ENCODE assay signal across 15 cellular contexts in genomic region chr1:192573499-192573898, GRCh38. TPM values are rescaled to one million over a fixed set of nuclear protein-coding genes. Genes with fewer than 3 reads are reported as not detected.
A peak's percentile ranks its signal among the peaks of the same experiment; 100 is the strongest.
DNase-seq lines count a peak whose midpoint lies in the region; ATAC-seq and TF ChIP-seq lines count a peak whose summit lies in the region.
"Had no signal": no experiment of that assay in that cellular context is flagged by ENCODE, and none has a peak within 500 bp of the region (broad histone marks: within the 10 kb centered on the region; RNA-seq: fewer than 3 reads in every experiment).

No MANE protein-coding gene starts in this region.

- H3K4me1 ChIP-seq in adipocyte (ENCODE audit: control insufficient read depth, insufficient read depth, low read length) (peaks cover 5% of the 10 kb centered on the region), left lung (peaks cover 0 to 3% of the 10 kb centered on the region in 2 donors)
- H3K4me1 ChIP-seq: parathyroid adenoma, tibial nerve had no signal

- peak overlapping the region; percentile 39; the same call in 1 of the 2 replicates for H3K27ac Mint-ChIP-seq in HFFc6
- H3K27ac Mint-ChIP-seq: activated naive CD8-positive, alpha-beta T cell treated with anti-CD3 and anti-CD28 coated beads, Interleukin-2, amount 50 U/mL, for 24 hours had no signal

- H3K27me3 ChIP-seq in adipocyte (replicated peaks; ENCODE audit: control insufficient read depth, insufficient read depth, low read length) (no peaks in the 10 kb centered on the region), left lung (no peaks in the 10 kb centered on the region)
- H3K27me3 ChIP-seq: BLaER1 treated with 17β-estradiol and CSF1 and Interleukin-3, amounts not matched to agents 10 nM and 100 nM; tibial nerve had no signal

- H3K9me3 Mint-ChIP-seq in HFFc6 = peaks cover 5% of the 10 kb centered on the region; the same call in 1 of the 2 replicates
- H3K9me3 Mint-ChIP-seq: activated naive CD8-positive, alpha-beta T cell treated with anti-CD3 and anti-CD28 coated beads, Interleukin-2, amount 50 U/mL, for 24 hours had no signal

- peaks cover 11% of the 10 kb centered on the region for H3K9me3 ChIP-seq in adipocyte (ENCODE audit: control insufficient read depth, low read length)
- H3K9me3 ChIP-seq in left lung = peaks cover 0 to 9% of the 10 kb centered on the region in 2 donors

- peak; percentile 39 for DNase-seq in AG08396 (ENCODE audit: low spot score)
- DNase-seq in HFFc6 = peak; percentile 62
- peak; percentile 55 for DNase-seq in adipocyte (ENCODE audit: low read depth)
- no peak for DNase-seq in left lung
- no peak for DNase-seq in posterior cingulate gyrus
- DNase-seq in NCI-H128 (lab: John Stamatoyannopoulos, UW; ENCODE audit: unreplicated experiment) = no peak
- no peak for DNase-seq in COLO829 (ENCODE audit: low spot score)
- DNase-seq: activated naive CD8-positive, alpha-beta T cell treated with anti-CD3 and anti-CD28 coated beads, Interleukin-2, amount 50 U/mL, for 24 hours; NCI-H1694 had no signal

- H3K36me3 ChIP-seq in adipocyte (ENCODE audit: control insufficient read depth, insufficient read depth, low read length, severe bottlenecking) (no peaks in the 10 kb centered on the region), left lung (no peaks in the 10 kb centered on the region)
- H3K36me3 ChIP-seq: BLaER1 treated with 17β-estradiol and CSF1 and Interleukin-3, amounts not matched to agents 10 nM and 100 nM had no signal

- no peak overlapping the region for H3K4me3 Mint-ChIP-seq in HFFc6
- H3K4me3 Mint-ChIP-seq: activated naive CD8-positive, alpha-beta T cell treated with anti-CD3 and anti-CD28 coated beads, Interleukin-2, amount 50 U/mL, for 24 hours had no signal

- TF ChIP-seq CTCF in HFFc6 (IDR thresholded peaks at IDR 0.05) (no peak), left lung (IDR thresholded peaks at IDR 0.05) (no peak)

- H3K9ac ChIP-seq in adipocyte (ENCODE audit: low read length) = no peak overlapping the region
- H3K9ac ChIP-seq: BLaER1 treated with 17β-estradiol and CSF1 and Interleukin-3, amounts not matched to agents 10 nM and 100 nM; parathyroid adenoma had no signal

- intact Hi-C loops in left lung (cut with DNase I) = no loop called here
- intact Hi-C loops in posterior cingulate gyrus (cut with DNase I) = no loop called here

- peaks cover 1% of the 10 kb centered on the region; the same call in 1 of the 2 replicates for H3K27me3 Mint-ChIP-seq in HFFc6 (ENCODE audit: insufficient read depth)
- H3K27me3 Mint-ChIP-seq: activated naive CD8-positive, alpha-beta T cell treated with anti-CD3 and anti-CD28 coated beads, Interleukin-2, amount 50 U/mL, for 24 hours had no signal

- no peak overlapping the region for H3K4me3 ChIP-seq in adipocyte (ENCODE audit: low read length)
- H3K4me3 ChIP-seq in left lung = no peak overlapping the region
- H3K4me3 ChIP-seq: BLaER1 treated with 17β-estradiol and CSF1 and Interleukin-3, amounts not matched to agents 10 nM and 100 nM; tibial nerve had no signal

- peaks cover 7% of the 10 kb centered on the region for H3K36me3 Mint-ChIP-seq in HFFc6 (ENCODE audit: low read depth)

- ATAC-seq in left lung (peak; percentile 30), GM21786 (IDR thresholded peaks at IDR 0.05; ENCODE audit: unreplicated experiment) (no peak)
- ATAC-seq: activated naive CD8-positive, alpha-beta T cell treated with anti-CD3 and anti-CD28 coated beads, Interleukin-2, amount 50 U/mL, for 24 hours had no signal

- no peak overlapping the region for H3K27ac ChIP-seq in left lung
- H3K27ac ChIP-seq: parathyroid adenoma, tibial nerve had no signal

- H3K4me1 Mint-ChIP-seq in HFFc6 (ENCODE audit: low read depth) = peaks cover 43% of the 10 kb centered on the region

RNA-seq across cellular contexts. Expression of gene RGS1, which starts 2.1 kb away (rescaled TPM):
- total RNA-seq in HFFc6 (2021; fragmentation: NEBNext Ultra II Directional; extraction: Animal tissue kit (Norgen Biotek cat#: 25700)) = not detected
- 10 to 100 TPM in 1 of 2 donors, 1 to 10 TPM in 1; 7.9 to 32.3 TPM for total RNA-seq in left lung
- total RNA-seq: endothelial cell of umbilical vein, HT-29 had no signal

Comparison
In these comparisons a context has a peak if more than half of its experiments do, and no peak if none do; other contexts are left out.
1. DNase-seq: peak in AG08396 (single experiment), HFFc6 (single experiment) and adipocyte (single experiment); none in left lung (0 of 2), posterior cingulate gyrus (0 of 10), NCI-H128 (single experiment) and COLO829 (single experiment).
2. RNA of gene RGS1, which starts 2.1 kb away (total RNA-seq): 7.9 to 32.3 TPM in left lung; not detected in HFFc6; every median in the first group is over 4 times any median in the second.